31 cellular contexts compared by ENCODE assay signal in genomic region chr20:20102859-20103258, GRCh38. TPM values are rescaled to one million over a fixed set of nuclear protein-coding genes. Genes with fewer than 3 reads are reported as not detected.
"Had no signal": no experiment of that assay in that cellular context is flagged by ENCODE, and none has a peak within 500 bp of the region (broad histone marks: within the 10 kb centered on the region; RNA-seq: fewer than 3 reads in every experiment).

No MANE protein-coding gene starts in this region.

- H3K36me3 ChIP-seq: ascending aorta, cardiac muscle cell, WERI-Rb-1 had no signal

- H3K4me3 ChIP-seq: ascending aorta, cardiac muscle cell had no signal

- H3K27me3 ChIP-seq: ascending aorta, cardiac muscle cell had no signal

- ATAC-seq: activated CD8-positive, alpha-beta T cell treated with anti-CD3 and anti-CD28 coated beads for 36 hours; activated T-cell treated with anti-CD3 and anti-CD28 coated beads, Interleukin-2, amount 50 U/mL, for 72 hours; activated T-helper 17 cell treated with anti-CD3 and anti-CD28 coated beads, Interleukin-2, amount 50 U/mL, for 72 hours; Panc1 had no signal

- H3K27ac ChIP-seq: ascending aorta, cardiac muscle cell, WERI-Rb-1 had no signal

- DNase-seq: activated CD4-positive, alpha-beta T cell treated with anti-CD3 and anti-CD28 coated beads for 1 hour; activated CD4-positive, alpha-beta T cell treated with anti-CD3 and anti-CD28 coated beads for 48 hours; activated CD4-positive, alpha-beta T cell treated with anti-CD3 and anti-CD28 coated beads, Interleukin-2, amount 50 U/mL, for 4 hours; activated CD4-positive, CD25-positive, alpha-beta regulatory T cell; activated CD8-positive, alpha-beta T cell treated with anti-CD3 and anti-CD28 coated beads for 36 hours; activated effector memory CD4-positive, alpha-beta T cell treated with anti-CD3 and anti-CD28 coated beads, Interleukin-2, amount 50 U/mL, for 16 hours; activated naive CD4-positive, alpha-beta T cell treated with Interleukin-2 at 50 U/mL for 16 hours; activated naive CD8-positive, alpha-beta T cell treated with anti-CD3 and anti-CD28 coated beads, Interleukin-2, amount 10 ng/mL, durations not matched to agents 7 days and 5 days; activated T-cell treated with anti-CD3 and anti-CD28 coated beads, Interleukin-2, amount 50 U/mL, for 1 hour; activated T-cell treated with anti-CD3 and anti-CD28 coated beads, Interleukin-2, amount 50 U/mL, for 72 hours; amygdala; Karpas-422; KBM-7; NCI-H1105; NCI-H1417 treated with DMSO at 0.1 percent for 48 hours; NCI-H187 treated with DMSO at 0.1 percent for 48 hours; NCI-H2081; NCI-H226; NCI-H446 treated with DMSO at 0.1 percent for 48 hours; NCI-H524 treated with DMSO at 0.1 percent for 48 hours; SIG-M5; SW 1271; T-helper 1 cell; T-helper 2 cell; T-helper 9 cell; WERI-Rb-1 had no signal

- H3K4me1 ChIP-seq: ascending aorta had no signal

- H3K9me3 ChIP-seq: ascending aorta had no signal

RNA-seq across cellular contexts. Expression of gene CFAP61, which starts 50.5 kb away (rescaled TPM):
- total RNA-seq: activated CD8-positive, alpha-beta T cell treated with anti-CD3 and anti-CD28 coated beads for 36 hours; activated naive CD8-positive, alpha-beta T cell treated with anti-CD3 and anti-CD28 coated beads, Interleukin-2, amount 10 ng/mL, durations not matched to agents 7 days and 5 days; activated T-cell treated with anti-CD3 and anti-CD28 coated beads, Interleukin-2, amount 50 U/mL, for 72 hours; activated T-helper 17 cell treated with anti-CD3 and anti-CD28 coated beads, Interleukin-2, amount 50 U/mL, for 72 hours; ascending aorta; cardiac muscle cell had no signal
- polyA plus RNA-seq: IgD-negative memory B cell had no signal
